ENCODE assay signal across 11 cellular contexts in genomic region chr12:108837239-108837638, GRCh38. TPM values are rescaled to one million over a fixed set of nuclear protein-coding genes. Genes with fewer than 3 reads are reported as not detected.
DNase-seq lines count a peak whose midpoint lies in the region; ATAC-seq and TF ChIP-seq lines count a peak whose summit lies in the region.
"Had no signal": no experiment of that assay in that cellular context is flagged by ENCODE, and none has a peak within 500 bp of the region (broad histone marks: within the 10 kb centered on the region; RNA-seq: fewer than 3 reads in every experiment).

No MANE protein-coding gene starts in this region.

- WGBS in trophoblast cell (ENCODE audit: extremely low coverage, insufficient coverage, insufficient read length): no CpG with 5 or more reads among the region's 8 CpGs

- H3K18ac ChIP-seq in trophoblast cell (ENCODE audit: low read length): peak overlapping the region; percentile 83

- H3K4ac ChIP-seq in trophoblast cell (ENCODE audit: low read depth, low read length): peak overlapping the region; percentile 43

- peak overlapping the region; percentile 64 for H2BK120ac ChIP-seq in trophoblast cell (ENCODE audit: insufficient read depth, low read length, poor library complexity)

- H3K4me3 ChIP-seq in CD4-positive, CD25-positive, alpha-beta regulatory T cell (ENCODE audit: low read depth, low read length): no peak overlapping the region
- H3K4me3 ChIP-seq in Panc1 (ENCODE audit: low read depth in 2 of 2, low read length in 2 of 2) (no peak overlapping the region), coronary artery (no peak overlapping the region), trophoblast cell (ENCODE audit: low read depth, low read length) (no peak overlapping the region)

- no peaks in the 10 kb centered on the region for H3K27me3 ChIP-seq in CD4-positive, CD25-positive, alpha-beta regulatory T cell (ENCODE audit: control insufficient read depth, insufficient read depth, low read length)
- no peaks in the 10 kb centered on the region for H3K27me3 ChIP-seq in Panc1 (ENCODE audit: control insufficient read depth, insufficient read depth, low read length)
- no peaks in the 10 kb centered on the region for H3K27me3 ChIP-seq in trophoblast cell (ENCODE audit: insufficient read depth, low read length)
- H3K27me3 ChIP-seq: foreskin keratinocyte had no signal

- no peak overlapping the region for H4K8ac ChIP-seq in trophoblast cell (ENCODE audit: low read depth, low read length)

- H3K27ac ChIP-seq in CD4-positive, CD25-positive, alpha-beta regulatory T cell (ENCODE audit: insufficient read depth, low read length, poor library complexity, severe bottlenecking): peak overlapping the region; percentile 77
- H3K27ac ChIP-seq in Panc1 (ENCODE audit: low read length) (peak overlapping the region; percentile 100), coronary artery (peak overlapping the region; percentile 88 to 93), trophoblast cell (ENCODE audit: low read depth, low read length) (peak overlapping the region; percentile 36)

- TSS peak; percentile 31 for BruUV-seq in Panc1 (replicated peaks; lab: Mats Ljungman, UMichigan)

- H3K4me3 Mint-ChIP-seq in CD4-positive, CD25-positive, alpha-beta regulatory T cell: peak overlapping the region in 1 of 4 donors; percentile 5

- peaks cover 14 to 60% (median 44%) of the 10 kb centered on the region in 4 donors for H3K4me1 Mint-ChIP-seq in CD4-positive, CD25-positive, alpha-beta regulatory T cell

- H3K4me1 ChIP-seq in CD4-positive, CD25-positive, alpha-beta regulatory T cell (ENCODE audit: control insufficient read depth, insufficient read depth, low read length, poor library complexity, severe bottlenecking): peaks cover 32% of the 10 kb centered on the region
- H3K4me1 ChIP-seq in Panc1 (ENCODE audit: control insufficient read depth, insufficient read depth, low read length) (peaks cover 91% of the 10 kb centered on the region), trophoblast cell (ENCODE audit: control insufficient read depth in 1 of 2, insufficient read depth in 2 of 2, low read length in 2 of 2) (peaks cover 36 to 53% of the 10 kb centered on the region in 2 experiments)

- no peak overlapping the region for H3K4me2 ChIP-seq in trophoblast cell (ENCODE audit: low read length)

- POLR2A ChIA-PET in Panc1 (lab: Charles Lee): no interaction called here

- no peak overlapping the region for H2AFZ ChIP-seq in trophoblast cell (ENCODE audit: insufficient read depth, low read length, poor library complexity)

- peak overlapping the region; percentile 26 for H2BK5ac ChIP-seq in trophoblast cell (ENCODE audit: low read depth, low read length, poor library complexity)

- H3K36me3 Mint-ChIP-seq in CD4-positive, CD25-positive, alpha-beta regulatory T cell: peaks cover 15% of the 10 kb centered on the region

- no peak overlapping the region for H3K9ac ChIP-seq in trophoblast cell (ENCODE audit: low read length)

- peak overlapping the region; percentile 60 for H2AK5ac ChIP-seq in trophoblast cell (ENCODE audit: low read length)

- H3K27ac Mint-ChIP-seq in CD4-positive, CD25-positive, alpha-beta regulatory T cell: peak overlapping the region in 2 of 3 donors; percentile 95 to 98

- no peak for ATAC-seq in CD4-positive, CD25-positive, alpha-beta regulatory T cell (ENCODE audit: low read depth in 2 of 2)
- ATAC-seq in Panc1: no peak
- ATAC-seq: foreskin keratinocyte had no signal

- intact Hi-C loops in Panc1 (cut with micrococcal nuclease; ENCODE audit: unreplicated experiment): no loop called here

- no peaks in the 10 kb centered on the region for H3K9me3 Mint-ChIP-seq in CD4-positive, CD25-positive, alpha-beta regulatory T cell

- no peaks in the 10 kb centered on the region for H3K9me3 ChIP-seq in CD4-positive, CD25-positive, alpha-beta regulatory T cell (ENCODE audit: control insufficient read depth in 2 of 2, low read length in 2 of 2)
- no peaks in the 10 kb centered on the region for H3K9me3 ChIP-seq in Panc1 (ENCODE audit: control insufficient read depth, insufficient read depth, low read depth, low read length)
- no peaks in the 10 kb centered on the region for H3K9me3 ChIP-seq in trophoblast cell (ENCODE audit: insufficient read depth, low read depth, low read length)

- peaks cover 54% of the 10 kb centered on the region for H3K79me1 ChIP-seq in trophoblast cell (ENCODE audit: low read length)

- CTCF ChIA-PET in Panc1 (lab: Charles Lee): no interaction called here

- H3K79me2 ChIP-seq in trophoblast cell (ENCODE audit: control insufficient read depth, insufficient read depth, low read length, poor library complexity): peaks cover 18% of the 10 kb centered on the region

- peak overlapping the region; percentile 82 for H4K91ac ChIP-seq in trophoblast cell (ENCODE audit: low read depth, low read length)

- in situ Hi-C loops in Panc1 (cut with HindIII; ENCODE audit: low pct_unique_long_range_greater_than_20kb, low sequenced_read_pairs): no loop called here

- no peaks in the 10 kb centered on the region for H3K27me3 Mint-ChIP-seq in CD4-positive, CD25-positive, alpha-beta regulatory T cell

- peaks cover 8% of the 10 kb centered on the region for H3K36me3 ChIP-seq in CD4-positive, CD25-positive, alpha-beta regulatory T cell (ENCODE audit: control insufficient read depth, insufficient read depth, low read length)
- H3K36me3 ChIP-seq in Panc1 (ENCODE audit: control insufficient read depth, insufficient read depth, low read length) (peaks cover 2% of the 10 kb centered on the region; the same call in 1 of the 2 replicates), trophoblast cell (ENCODE audit: control insufficient read depth in 1 of 2, insufficient read depth in 2 of 2, low read length in 2 of 2) (peaks cover 26 to 29% of the 10 kb centered on the region in 2 experiments)

- no peak overlapping the region for H3K23ac ChIP-seq in trophoblast cell (ENCODE audit: low read length)

- DNase-seq in CD4-positive, CD25-positive, alpha-beta regulatory T cell: no peak
- no peak for DNase-seq in Panc1 (ENCODE audit: low read depth, low spot score)
- no peak for DNase-seq in coronary artery (ENCODE audit: low spot score)
- DNase-seq in trophoblast cell: no peak
- DNase-seq in NCI-H526 treated with DMSO at 0.1 percent for 48 hours (lab: John Stamatoyannopoulos, UW): no peak
- DNase-seq in HuH-7 (ENCODE audit: low spot score): no peak
- no peak for DNase-seq in NCI-H146 (lab: John Stamatoyannopoulos, UW)
- DNase-seq in activated naive CD4-positive, alpha-beta T cell treated with Interleukin-2 at 50 U/mL for 16 hours: no peak
- DNase-seq: foreskin keratinocyte; MV-4-11; stimulated activated CD4-positive, alpha-beta T cell treated with anti-CD3 and anti-CD28 coated beads, Interleukin-2, amount 100 ng/mL, for 24 hours had no signal

- peak overlapping the region; percentile 18 for H3K14ac ChIP-seq in trophoblast cell (ENCODE audit: low read length)

- peak overlapping the region; percentile 86 for H2BK12ac ChIP-seq in trophoblast cell (ENCODE audit: low read length)

- no peak overlapping the region for H4K12ac ChIP-seq in trophoblast cell (ENCODE audit: low read depth, low read length)

- no peak for TF ChIP-seq CTCF in Panc1 (IDR thresholded peaks at IDR 0.05)
- no peak for TF ChIP-seq CTCF in coronary artery (IDR thresholded peaks at IDR 0.05)

RNA-seq across cellular contexts. Expression of gene SSH1, which starts 20.1 kb away (rescaled TPM):
- 32.5 TPM for total RNA-seq in CD4-positive, CD25-positive, alpha-beta regulatory T cell
- polyA plus RNA-seq in CD4-positive, CD25-positive, alpha-beta regulatory T cell: 1 to 10 TPM; 5.7 to 8.2 (median 6.9) TPM
- 58.6 TPM for total RNA-seq in Panc1 (2021; ENCODE audit: unreplicated experiment)
- polyA plus RNA-seq in Panc1 (2012; ENCODE audit: insufficient read length): 40.0 TPM
- polyA plus RNA-seq in trophoblast cell (2013): 28.2 and 30.2 TPM in 2 replicates

RNA-seq across cellular contexts. Expression of gene DAO, which starts 42.7 kb away (rescaled TPM):
- total RNA-seq in CD4-positive, CD25-positive, alpha-beta regulatory T cell: not detected
- polyA plus RNA-seq in CD4-positive, CD25-positive, alpha-beta regulatory T cell: not detected
- not detected for total RNA-seq in Panc1 (2021; ENCODE audit: unreplicated experiment)
- not detected for polyA plus RNA-seq in Panc1 (2012; ENCODE audit: insufficient read length)
- polyA plus RNA-seq in trophoblast cell (2013): 0.45 and 0.68 TPM in 2 replicates
- total RNA-seq: foreskin keratinocyte had no signal
- polyA plus RNA-seq: foreskin keratinocyte had no signal

Comparison
In these comparisons a context has a peak if more than half of its experiments do, and no peak if none do; other contexts are left out.
1. H3K27ac ChIP-seq: peak in every context shown above with its lines; median percentile 100 in Panc1; 90 in coronary artery; 77 in CD4-positive, CD25-positive, alpha-beta regulatory T cell; 36 in trophoblast cell.